ENCODE assay signal across 9 cellular contexts in genomic region chr2:140033638-140034037, GRCh38.
"Had no signal": no experiment of that assay in that cellular context is flagged by ENCODE, and none has a peak within 500 bp of the region (broad histone marks: within the 10 kb centered on the region; RNA-seq: fewer than 3 reads in every experiment).

No MANE protein-coding gene starts in this region.

- ATAC-seq: GM23338, HCT116 had no signal

- H3K27ac Mint-ChIP-seq: GM23338, H9, HFFc6 had no signal

- DNase-seq: GM23248, GOT3, H7, H9, HCEC 1CT, HFFc6 had no signal

- H3K9ac ChIP-seq: GM23248 had no signal

- H3K36me3 ChIP-seq: HAP-1 had no signal

- H3K4me2 ChIP-seq: GM23338 had no signal

- H3K27ac ChIP-seq: GM23248 had no signal

- H3K4me3 ChIP-seq: GM23248, GM23338, HAP-1 had no signal

- H3K4me3 Mint-ChIP-seq: GM23338, H9, HFFc6 had no signal
